ENCODE assay signal across 8 cellular contexts in genomic region chr4:38663801-38664703, GRCh38. TPM values are rescaled to one million over a fixed set of nuclear protein-coding genes. Genes with fewer than 3 reads are reported as not detected.
DNase-seq lines count a peak whose midpoint lies in the region; ATAC-seq and TF ChIP-seq lines count a peak whose summit lies in the region.

TSS of gene KLF3 (plus strand) at chr4:38664199. CDS start at chr4:38680626, 16,427 bp downstream.

- no peaks in the 10 kb centered on the region for H3K9me3 ChIP-seq in HUES48 (ENCODE audit: control insufficient read depth, insufficient read depth, low read length)

- no peaks in the 10 kb centered on the region for H3K36me3 ChIP-seq in HUES48 (ENCODE audit: control insufficient read depth, insufficient read depth, low read length)

- H3K4me1 ChIP-seq in HUES48 (ENCODE audit: control insufficient read depth, insufficient read depth, low read length): peaks cover 38% of the 10 kb centered on the region

- H3K9ac ChIP-seq in HUES48 (ENCODE audit: low read depth, low read length): peak within 1 kb of the TSS; percentile 82

- H3K4me3 ChIP-seq in HUES48 (ENCODE audit: low read depth, low read length): peak within 1 kb of the TSS; percentile 72
- H3K4me3 ChIP-seq in epithelial cell of proximal tubule (ENCODE audit: low read depth, low read length): peak within 1 kb of the TSS; percentile 84

- DNase-seq in COLO668 (lab: John Stamatoyannopoulos, UW; ENCODE audit: unreplicated experiment) (peak; percentile 95), OCI-M1 (lab: John Stamatoyannopoulos, UW) (peak; percentile 88), epithelial cell of proximal tubule (ENCODE audit: low read depth) (no peak), mucosa of gallbladder (ENCODE audit: low spot score) (peak; percentile 94)
- DNase-seq in activated T-cell treated with anti-CD3 and anti-CD28 coated beads, Interleukin-2, amount 50 U/mL, for 1 hour: peak; percentile 91
- peak; percentile 74 for DNase-seq in stimulated activated CD8-positive, alpha-beta memory T cell treated with anti-CD3 and anti-CD28 coated beads, Interleukin-4, amount 100 ng/mL, for 24 hours (ENCODE audit: low read depth)

- peak; percentile 69 for ATAC-seq in GM21390 (IDR thresholded peaks at IDR 0.05; ENCODE audit: unreplicated experiment)

- H3K27me3 ChIP-seq in HUES48 (ENCODE audit: control insufficient read depth, insufficient read depth, low read length): peaks cover 19% of the 10 kb centered on the region

- no peak for TF ChIP-seq CTCF in epithelial cell of proximal tubule (conservative IDR thresholded peaks at IDR 0.05; ENCODE audit: low read depth, low read length)

- H3K27ac ChIP-seq in HUES48 (ENCODE audit: low read depth, low read length): peak within 1 kb of the TSS; percentile 98

RNA-seq across cellular contexts. Expression of gene KLF3, which starts in this region (rescaled TPM):
- 23.0 and 28.0 TPM in 2 replicates for total RNA-seq in epithelial cell of proximal tubule
- total RNA-seq in mucosa of gallbladder: 81.0 TPM
